Comparison of ENCODE assay signal across 12 cellular contexts in the genomic region with DNA sequence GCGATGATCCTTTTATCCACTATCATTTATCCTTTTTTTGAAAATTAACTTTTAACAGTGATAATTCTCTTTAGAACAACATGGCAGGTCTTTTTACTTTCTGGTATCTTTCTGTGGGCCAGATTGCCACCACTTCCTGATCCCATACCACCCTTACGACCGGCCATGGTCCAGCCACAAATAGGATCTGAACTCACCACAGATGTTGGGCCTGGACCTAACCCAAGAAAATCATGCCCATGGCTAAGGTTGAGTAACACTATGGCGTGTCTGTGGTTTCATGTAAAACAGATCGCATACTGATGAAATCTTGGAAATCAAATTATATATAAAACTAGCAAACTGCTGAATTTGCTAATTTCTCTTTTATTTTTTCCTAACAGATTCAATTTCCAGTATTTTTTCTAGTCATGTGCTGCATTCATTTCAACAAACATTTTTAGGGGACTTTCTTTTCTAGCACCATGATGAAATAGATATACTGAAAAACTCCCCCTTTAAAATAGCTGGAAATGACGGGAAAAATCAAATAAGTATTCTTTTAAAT.
DNase-seq lines count a peak whose midpoint lies in the region; ATAC-seq, FAIRE-seq and TF ChIP-seq lines count a peak whose summit lies in the region.
"Had no signal": no experiment of that assay in that cellular context is flagged by ENCODE, and none has a peak within 500 bp of the region (broad histone marks: within the 10 kb centered on the region; RNA-seq: fewer than 3 reads in every experiment).

No MANE protein-coding gene starts in this region.

- peak; percentile 70 for FAIRE-seq in GM19239 (lab: Jason Lieb, UNC)

- H3K27ac ChIP-seq in RWPE2 (ENCODE audit: poor library complexity, severe bottlenecking) (no peak overlapping the region), prostate gland (no peak overlapping the region)
- H3K27ac ChIP-seq: dorsolateral prefrontal cortex, KMS-11, VCaP had no signal

- H3K9me3 ChIP-seq in RWPE2 (ENCODE audit: severe bottlenecking) (no peaks in the 10 kb centered on the region), prostate gland (no peaks in the 10 kb centered on the region)

- no peak for TF ChIP-seq POLR2A in prostate gland (IDR thresholded peaks at IDR 0.05)

- 73% methylated on average over 6 of the region's 6 CpGs for WGBS in prostate gland

- TF ChIP-seq CTCF in RWPE2 (IDR thresholded peaks at IDR 0.05; ENCODE audit: poor library complexity, severe bottlenecking) (no peak), prostate gland (IDR thresholded peaks at IDR 0.05) (no peak)

- H3K4me3 ChIP-seq in RWPE2 (ENCODE audit: severe bottlenecking) = no peak overlapping the region
- H3K4me3 ChIP-seq in prostate gland = no peak overlapping the region
- H3K4me3 ChIP-seq: dorsolateral prefrontal cortex had no signal

- intact Hi-C loops in sciatic nerve (cut with DNase I) (loop anchor here (2.0 kb wide), 1 partner anchor 77 kb away; no protein-coding TSS in a partner anchor), prostate gland (cut with DNase I) (no loop called here)

- DNase-seq in GM19239 (ENCODE audit: insufficient read length, low spot score) = no peak
- DNase-seq in RWPE2 (ENCODE audit: low spot score) = no peak
- peak; percentile 97 for DNase-seq in fibroblast of gingiva (ENCODE audit: low read depth)
- peak; percentile 64 for DNase-seq in sciatic nerve (ENCODE audit: low spot score)
- DNase-seq in prostate gland (ENCODE audit: low spot score) = no peak
- no peak for DNase-seq in activated CD8-positive, alpha-beta memory T cell treated with anti-CD3 and anti-CD28 coated beads for 24 hours
- DNase-seq: islet precursor cell had no signal

- H3K27me3 ChIP-seq in RWPE2 (ENCODE audit: insufficient read depth, poor library complexity, severe bottlenecking) (no peaks in the 10 kb centered on the region), prostate gland (replicated peaks; ENCODE audit: insufficient read depth) (no peaks in the 10 kb centered on the region)
- H3K27me3 ChIP-seq: dorsolateral prefrontal cortex had no signal

- H3K36me3 ChIP-seq in RWPE2 (ENCODE audit: low read depth) (no peaks in the 10 kb centered on the region), prostate gland (no peaks in the 10 kb centered on the region)

- no peaks in the 10 kb centered on the region for H3K4me1 ChIP-seq in RWPE2 (ENCODE audit: insufficient read depth, poor library complexity, severe bottlenecking)
- no peaks in the 10 kb centered on the region for H3K4me1 ChIP-seq in prostate gland (replicated peaks)

- ATAC-seq in RWPE2 (ENCODE audit: low read depth) (peak; percentile 38; the same call in 1 of the 3 replicates), sciatic nerve (peak; percentile 85), HG02763 (IDR thresholded peaks at IDR 0.05; ENCODE audit: unreplicated experiment) (no peak), HG02642 (IDR thresholded peaks at IDR 0.05; ENCODE audit: poor library complexity, unreplicated experiment) (no peak)

Comparison
In these comparisons a context has a peak if more than half of its experiments do, and no peak if none do; other contexts are left out.
1. DNase-seq: peak in fibroblast of gingiva (single experiment) and sciatic nerve (single experiment); none in GM19239 (single experiment), RWPE2 (single experiment), prostate gland (single experiment) and activated CD8-positive, alpha-beta memory T cell treated with anti-CD3 and anti-CD28 coated beads for 24 hours (single experiment).
2. ATAC-seq: peak in RWPE2 (single experiment) and sciatic nerve (single experiment); none in HG02763 (single experiment) and HG02642 (single experiment).